In genomic region chr5:78640622-78641021, GRCh38 we compare ENCODE assay signal across 10 cellular contexts. TPM values are rescaled to one million over a fixed set of nuclear protein-coding genes. Genes with fewer than 3 reads are reported as not detected.
A peak's percentile ranks its signal among the peaks of the same experiment; 100 is the strongest.
DNase-seq lines count a peak whose midpoint lies in the region; ATAC-seq and TF ChIP-seq lines count a peak whose summit lies in the region.
"Had no signal": no experiment of that assay in that cellular context is flagged by ENCODE, and none has a peak within 500 bp of the region (broad histone marks: within the 10 kb centered on the region; RNA-seq: fewer than 3 reads in every experiment).

No MANE protein-coding gene starts in this region.

- ATAC-seq in GM18909 (IDR thresholded peaks at IDR 0.05; ENCODE audit: poor library complexity, unreplicated experiment) = peak; percentile 80
- ATAC-seq in HG02943 (IDR thresholded peaks at IDR 0.05; ENCODE audit: low read depth, unreplicated experiment) = peak; percentile 72
- peak; percentile 47 for ATAC-seq in activated B cell treated with CpG ODN at 0.5 μM for 24 hours (ENCODE audit: low read depth)
- no peak for ATAC-seq in GM21528 (IDR thresholded peaks at IDR 0.05; ENCODE audit: low FRiP score, unreplicated experiment)
- ATAC-seq: Right ventricle myocardium inferior had no signal

- CTCF ChIA-PET in activated B cell treated with CpG ODN at 0.5 μM for 24 hours (lab: Charles Lee) = no interaction called here

- H3K27ac Mint-ChIP-seq in activated B cell treated with CpG ODN at 0.5 μM for 24 hours = peak overlapping the region; percentile 21

- no peak overlapping the region for H3K4me3 Mint-ChIP-seq in activated B cell treated with CpG ODN at 0.5 μM for 24 hours

- H3K27me3 Mint-ChIP-seq in activated B cell treated with CpG ODN at 0.5 μM for 24 hours = no peaks in the 10 kb centered on the region

- H3K9me3 Mint-ChIP-seq in activated B cell treated with CpG ODN at 0.5 μM for 24 hours = no peaks in the 10 kb centered on the region

- intact Hi-C loops in activated B cell treated with CpG ODN at 0.5 μM for 24 hours (cut with micrococcal nuclease) = loop anchor here (10.0 kb wide), 1 partner anchor 874 kb away; the partner anchor contains the start of gene HOMER1

- POLR2A ChIA-PET in activated B cell treated with CpG ODN at 0.5 μM for 24 hours (lab: Charles Lee) = no interaction called here

- H3K4me1 Mint-ChIP-seq in activated B cell treated with CpG ODN at 0.5 μM for 24 hours = peaks cover 30% of the 10 kb centered on the region

- no peak for TF ChIP-seq CTCF in activated B cell treated with CpG ODN at 0.5 μM for 24 hours (IDR thresholded peaks at IDR 0.05)

- H3K36me3 Mint-ChIP-seq in activated B cell treated with CpG ODN at 0.5 μM for 24 hours (ENCODE audit: low read depth) = peaks cover 10% of the 10 kb centered on the region

- DNase-seq in activated B cell treated with CpG ODN at 0.5 μM for 24 hours = no peak
- peak; percentile 91 for DNase-seq in renal cortical epithelial cell (ENCODE audit: low read depth)
- DNase-seq in NAMALWA (ENCODE audit: low spot score) = no peak
- DNase-seq in NCI-H2227 treated with DMSO at 0.1 percent for 48 hours (lab: John Stamatoyannopoulos, UW) = no peak
- DNase-seq: mucosa of descending colon; stimulated activated CD4-positive, alpha-beta T cell treated with anti-CD3 and anti-CD28 coated beads, Interleukin-4, amount 100 ng/mL, for 4 hours had no signal

RNA-seq across cellular contexts. Expression of gene LHFPL2, which starts 8.0 kb away (rescaled TPM):
- total RNA-seq in activated B cell treated with CpG ODN at 0.5 μM for 24 hours (11.0 and 12.0 TPM in 2 replicates), renal cortical epithelial cell (19.2 and 25.7 TPM in 2 replicates)
